ENCODE assay signal across 14 cellular contexts in genomic region chr10:103850572-103850895, GRCh38. TPM values are rescaled to one million over a fixed set of nuclear protein-coding genes. Genes with fewer than 3 reads are reported as not detected.
DNase-seq lines count a peak whose midpoint lies in the region; ATAC-seq and TF ChIP-seq lines count a peak whose summit lies in the region.
"Had no signal": no experiment of that assay in that cellular context is flagged by ENCODE, and none has a peak within 500 bp of the region (broad histone marks: within the 10 kb centered on the region; RNA-seq: fewer than 3 reads in every experiment).

No MANE protein-coding gene starts in this region.

- peak overlapping the region; percentile 63 for H3K4me2 ChIP-seq in mammary epithelial cell (ENCODE audit: insufficient read depth, low read depth, low read length)

- BruUV-seq in mammary epithelial cell (replicated peaks; lab: Mats Ljungman, UMichigan) = TSS peak; percentile 66

- peak overlapping the region; percentile 99 for H3K27ac Mint-ChIP-seq in HFFc6
- no peak overlapping the region for H3K27ac Mint-ChIP-seq in activated T-helper 2 cell treated with anti-CD3 and anti-CD28 coated beads, Interferon-gamma antibody, Interleukin-2, Interleukin-4, amounts not matched to agents 10 μg/mL and 5 μg/mL and 100 μg/mL, durations not matched to agents 14 hours and 24 hours and 36 hours
- no peak overlapping the region for H3K27ac Mint-ChIP-seq in activated naive CD4-positive, alpha-beta T cell treated with anti-CD3 and anti-CD28 coated beads for 36 hours
- H3K27ac Mint-ChIP-seq: activated T-helper 17 cell treated with anti-CD3 and anti-CD28 coated beads, Interleukin-2, amount 50 U/mL, for 72 hours; CD4-positive, alpha-beta T cell had no signal

- H2AFZ ChIP-seq in mammary epithelial cell (ENCODE audit: low read depth, low read length) = no peak overlapping the region

- WGBS in mammary epithelial cell (ENCODE audit: low coverage, missing lambda C conversion rate) = 90% methylated on average over 3 of the region's 3 CpGs
- 53 to 69% (median 60%) methylated on average over 3 of the region's 3 CpGs for WGBS in stomach, 5 donors

- H3K4me3 ChIP-seq in mammary epithelial cell (replicated peaks in 1 of 3; ENCODE audit: insufficient read depth in 1 of 3, low read depth in 2 of 3, low read length in 3 of 3) (no peak overlapping the region), stomach (no peak overlapping the region)

- peak overlapping the region; percentile 64 for H3K9ac ChIP-seq in mammary epithelial cell (ENCODE audit: insufficient read depth, low read length)

- ATAC-seq in left colon (peak; percentile 10), GM18909 (IDR thresholded peaks at IDR 0.05; ENCODE audit: poor library complexity, unreplicated experiment) (no peak)

- TF ChIP-seq EP300 in stomach (IDR thresholded peaks at IDR 0.05) = no peak

- no peaks in the 10 kb centered on the region for H3K9me3 ChIP-seq in mammary epithelial cell (replicated peaks; ENCODE audit: insufficient read depth, low read length)
- H3K9me3 ChIP-seq in stomach = no peaks in the 10 kb centered on the region

- H3K36me3 ChIP-seq in mammary epithelial cell (ENCODE audit: insufficient read depth, low read length) (peaks cover 17% of the 10 kb centered on the region), stomach (no peaks in the 10 kb centered on the region)

- H3K4me3 Mint-ChIP-seq in HFFc6 = peak overlapping the region; percentile 97
- H3K4me3 Mint-ChIP-seq in activated T-helper 2 cell treated with anti-CD3 and anti-CD28 coated beads, Interferon-gamma antibody, Interleukin-2, Interleukin-4, amounts not matched to agents 10 μg/mL and 5 μg/mL and 100 μg/mL, durations not matched to agents 14 hours and 24 hours and 36 hours (ENCODE audit: low read depth) = no peak overlapping the region
- H3K4me3 Mint-ChIP-seq in activated naive CD4-positive, alpha-beta T cell treated with anti-CD3 and anti-CD28 coated beads for 36 hours = no peak overlapping the region
- H3K4me3 Mint-ChIP-seq: activated T-helper 17 cell treated with anti-CD3 and anti-CD28 coated beads, Interleukin-2, amount 50 U/mL, for 72 hours; CD4-positive, alpha-beta T cell had no signal

- dilution Hi-C loops in mammary epithelial cell (cut with HindIII; ENCODE audit: low sequenced_read_pairs) = loop anchor here (25.0 kb wide), 1 partner anchor 113 kb away; no protein-coding TSS in a partner anchor

- intact Hi-C loops in mammary epithelial cell (cut with micrococcal nuclease) (loop anchor here (1.0 to 5.0 kb wide), 2 partner anchors 22 to 48 kb away; no protein-coding TSS in a partner anchor), left colon (cut with DNase I, micrococcal nuclease) (no loop called here), stomach (cut with DNase I; ENCODE audit: low total_unique reads) (no loop called here)
- intact Hi-C loops in activated T-helper 2 cell treated with anti-CD3 and anti-CD28 coated beads, Interferon-gamma antibody, Interleukin-2, Interleukin-4, amounts not matched to agents 10 μg/mL and 5 μg/mL and 100 μg/mL, durations not matched to agents 14 hours and 24 hours and 36 hours (cut with micrococcal nuclease) = loop anchor here (5.0 kb wide), 1 partner anchor 48 kb away; no protein-coding TSS in a partner anchor
- intact Hi-C loops in activated naive CD4-positive, alpha-beta T cell treated with anti-CD3 and anti-CD28 coated beads for 36 hours (cut with micrococcal nuclease) = no loop called here

- H3K4me1 Mint-ChIP-seq in HFFc6 (ENCODE audit: low read depth) = peaks cover 81% of the 10 kb centered on the region
- peaks cover 22% of the 10 kb centered on the region for H3K4me1 Mint-ChIP-seq in activated T-helper 2 cell treated with anti-CD3 and anti-CD28 coated beads, Interferon-gamma antibody, Interleukin-2, Interleukin-4, amounts not matched to agents 10 μg/mL and 5 μg/mL and 100 μg/mL, durations not matched to agents 14 hours and 24 hours and 36 hours (ENCODE audit: low read depth)
- peaks cover 17% of the 10 kb centered on the region for H3K4me1 Mint-ChIP-seq in activated naive CD4-positive, alpha-beta T cell treated with anti-CD3 and anti-CD28 coated beads for 36 hours (ENCODE audit: low read depth)

- TF ChIP-seq POLR2A in stomach (IDR thresholded peaks at IDR 0.05) = no peak

- no peaks in the 10 kb centered on the region for H3K9me3 Mint-ChIP-seq in HFFc6
- H3K9me3 Mint-ChIP-seq in activated T-helper 2 cell treated with anti-CD3 and anti-CD28 coated beads, Interferon-gamma antibody, Interleukin-2, Interleukin-4, amounts not matched to agents 10 μg/mL and 5 μg/mL and 100 μg/mL, durations not matched to agents 14 hours and 24 hours and 36 hours = no peaks in the 10 kb centered on the region
- H3K9me3 Mint-ChIP-seq in activated naive CD4-positive, alpha-beta T cell treated with anti-CD3 and anti-CD28 coated beads for 36 hours = no peaks in the 10 kb centered on the region
- H3K9me3 Mint-ChIP-seq: activated T-helper 17 cell treated with anti-CD3 and anti-CD28 coated beads, Interleukin-2, amount 50 U/mL, for 72 hours; CD4-positive, alpha-beta T cell had no signal

- H3K36me3 Mint-ChIP-seq in HFFc6 (ENCODE audit: low read depth) = no peaks in the 10 kb centered on the region
- H3K36me3 Mint-ChIP-seq in activated T-helper 2 cell treated with anti-CD3 and anti-CD28 coated beads, Interferon-gamma antibody, Interleukin-2, Interleukin-4, amounts not matched to agents 10 μg/mL and 5 μg/mL and 100 μg/mL, durations not matched to agents 14 hours and 24 hours and 36 hours (ENCODE audit: low read depth) = no peaks in the 10 kb centered on the region
- no peaks in the 10 kb centered on the region for H3K36me3 Mint-ChIP-seq in activated naive CD4-positive, alpha-beta T cell treated with anti-CD3 and anti-CD28 coated beads for 36 hours (ENCODE audit: low read depth)

- CTCF ChIA-PET in mammary epithelial cell (lab: Charles Lee; ENCODE audit: low non-redundant PET) = no interaction called here
- CTCF ChIA-PET in activated naive CD4-positive, alpha-beta T cell treated with anti-CD3 and anti-CD28 coated beads for 36 hours (lab: Charles Lee) = no interaction called here

- H3K27me3 Mint-ChIP-seq in HFFc6 (ENCODE audit: insufficient read depth) = no peaks in the 10 kb centered on the region; the same call in none of the 2 replicates
- H3K27me3 Mint-ChIP-seq in activated T-helper 2 cell treated with anti-CD3 and anti-CD28 coated beads, Interferon-gamma antibody, Interleukin-2, Interleukin-4, amounts not matched to agents 10 μg/mL and 5 μg/mL and 100 μg/mL, durations not matched to agents 14 hours and 24 hours and 36 hours (ENCODE audit: low read depth) = peaks cover 54% of the 10 kb centered on the region
- H3K27me3 Mint-ChIP-seq in activated naive CD4-positive, alpha-beta T cell treated with anti-CD3 and anti-CD28 coated beads for 36 hours (ENCODE audit: low read depth) = peaks cover 16% of the 10 kb centered on the region

- TF ChIP-seq CTCF in HFFc6 (IDR thresholded peaks at IDR 0.05) (no peak), mammary epithelial cell (conservative IDR thresholded peaks at IDR 0.05 in 1 of 2, IDR thresholded peaks at IDR 0.05 in 1 of 2; ENCODE audit: extremely low read depth in 1 of 2, insufficient read depth in 1 of 2, low read depth in 1 of 2, low read length in 2 of 2) (no peak), stomach (IDR thresholded peaks at IDR 0.05) (no peak)

- H3K79me2 ChIP-seq in mammary epithelial cell (ENCODE audit: insufficient read depth, low read length) = peaks cover 96% of the 10 kb centered on the region

- no peak for DNase-seq in HFFc6
- no peak for DNase-seq in mammary epithelial cell
- no peak for DNase-seq in left colon
- DNase-seq in stomach = no peak
- no peak for DNase-seq in activated T-helper 2 cell treated with anti-CD3 and anti-CD28 coated beads, Interferon-gamma antibody, Interleukin-2, Interleukin-4, amounts not matched to agents 10 μg/mL and 5 μg/mL and 100 μg/mL, durations not matched to agents 14 hours and 24 hours and 36 hours (ENCODE audit: low spot score)
- DNase-seq in activated naive CD4-positive, alpha-beta T cell treated with anti-CD3 and anti-CD28 coated beads for 36 hours = no peak
- no peak for DNase-seq in NCI-H2196 (lab: John Stamatoyannopoulos, UW; ENCODE audit: unreplicated experiment)
- DNase-seq: activated CD4-positive, alpha-beta T cell treated with anti-CD3 and anti-CD28 coated beads for 4 hours; CD4-positive, alpha-beta T cell; central memory CD4-positive, alpha-beta T cell; NCI-H1105; retina had no signal

- H3K4me1 ChIP-seq in mammary epithelial cell (ENCODE audit: insufficient read depth, low read length) = peaks cover 55% of the 10 kb centered on the region
- peaks cover 47 to 74% (median 62%) of the 10 kb centered on the region in 4 donors for H3K4me1 ChIP-seq in stomach

- in situ Hi-C loops in mammary epithelial cell (cut with MboI; ENCODE audit: low sequenced_read_pairs in 2 of 2) = loop anchor here in 1 of 2 donors (5.0 to 10.0 kb wide), 2 partner anchors 58 to 136 kb away; no protein-coding TSS in a partner anchor

- no peaks in the 10 kb centered on the region for H4K20me1 ChIP-seq in mammary epithelial cell (ENCODE audit: insufficient read depth, low read length)

- H3K27me3 ChIP-seq in mammary epithelial cell (ENCODE audit: insufficient read depth, low read length) (no peaks in the 10 kb centered on the region), stomach (peaks cover 0 to 13% (median 0%) of the 10 kb centered on the region in 3 donors)

- H3K27ac ChIP-seq in mammary epithelial cell (ENCODE audit: insufficient read depth, low read depth, low read length) (peak overlapping the region; percentile 78), stomach (peak overlapping the region in 4 of 5 donors; percentile 66 to 83 (median 80))

RNA-seq across cellular contexts. Expression of gene SH3PXD2A, which starts 4.8 kb away (rescaled TPM):
- 100 to 1,000 TPM in 2 of 6 experiments, 10 to 100 TPM in 4; 75.5 to 113 (median 81.1) TPM for total RNA-seq in HFFc6 (2021; fragmentation: NEBNext Ultra II Directional; extraction: Animal tissue kit (Norgen Biotek cat#: 25700))
- total RNA-seq in mammary epithelial cell (100 to 1,000 TPM in 1 of 2 donors, 10 to 100 TPM in 1; 72.2 to 116 TPM), left colon (10 to 100 TPM; 48.5 to 49.4 TPM), stomach (10 to 100 TPM; 15.2 to 51.6 (median 23.2) TPM)
- polyA plus RNA-seq in mammary epithelial cell (35.3 TPM), stomach (10 to 100 TPM; 12.8 to 42.6 (median 24.7) TPM)
- 112 TPM for polyA minus RNA-seq in mammary epithelial cell
- total RNA-seq in activated T-helper 2 cell treated with anti-CD3 and anti-CD28 coated beads, Interferon-gamma antibody, Interleukin-2, Interleukin-4, amounts not matched to agents 10 μg/mL and 5 μg/mL and 100 μg/mL, durations not matched to agents 14 hours and 24 hours and 36 hours = 8.3 and 8.6 TPM in 2 replicates
- 1 to 10 TPM; 7.8 to 8.5 TPM for total RNA-seq in activated naive CD4-positive, alpha-beta T cell treated with anti-CD3 and anti-CD28 coated beads for 36 hours

Comparison
In these comparisons a context has a peak if more than half of its experiments do, and no peak if none do; other contexts are left out.
1. intact Hi-C loops: an anchor here in mammary epithelial cell (1.0 to 5.0 kb wide) and activated T-helper 2 cell treated with anti-CD3 and anti-CD28 coated beads, Interferon-gamma antibody, Interleukin-2, Interleukin-4, amounts not matched to agents 10 μg/mL and 5 μg/mL and 100 μg/mL, durations not matched to agents 14 hours and 24 hours and 36 hours (5.0 kb wide); none called in left colon, stomach and activated naive CD4-positive, alpha-beta T cell treated with anti-CD3 and anti-CD28 coated beads for 36 hours.